ENCODE assay signal across 16 cellular contexts in genomic region chr7:101122933-101123702, GRCh38. TPM values are rescaled to one million over a fixed set of nuclear protein-coding genes. Genes with fewer than 3 reads are reported as not detected.
DNase-seq lines count a peak whose midpoint lies in the region; ATAC-seq, FAIRE-seq and TF ChIP-seq lines count a peak whose summit lies in the region.
"Had no signal": no experiment of that assay in that cellular context is flagged by ENCODE, and none has a peak within 500 bp of the region (broad histone marks: within the 10 kb centered on the region; RNA-seq: fewer than 3 reads in every experiment).

No MANE protein-coding gene starts in this region.

- no peaks in the 10 kb centered on the region for H3K79me1 ChIP-seq in H1 (ENCODE audit: low read depth, low read length)

- no peak overlapping the region for H3K9ac ChIP-seq in H1 (replicated peaks in 1 of 4; ENCODE audit: extremely low read depth in 1 of 4, low read depth in 3 of 4, low read length in 3 of 4)

- intact Hi-C loops in activated CD8-positive, alpha-beta T cell treated with anti-CD3 and anti-CD28 coated beads for 36 hours (cut with micrococcal nuclease) = no loop called here

- POLR2A ChIA-PET in activated CD8-positive, alpha-beta T cell treated with anti-CD3 and anti-CD28 coated beads, Interleukin-2, amount 10 ng/mL, durations not matched to agents 7 days and 5 days (lab: Charles Lee) = no interaction called here
- POLR2A ChIA-PET in activated CD8-positive, alpha-beta T cell treated with anti-CD3 and anti-CD28 coated beads for 36 hours (lab: Charles Lee) = no interaction called here
- POLR2A ChIA-PET in H1 (lab: Charles Lee; ENCODE audit: partially characterized antibody) = interaction anchor here (0.6 to 2.1 kb wide), 9 partner anchors 11 to 122 kb away, joined by 3 to 8 read pairs (median 3); partner anchors contain the start of gene FIS1

- 0 out of 2 replicates have a peak overlapping the region, but pooled peaks have one; percentile 3 for H2BK15ac ChIP-seq in H1 (ENCODE audit: low read length)

- H3K27ac ChIP-seq in H1 (ENCODE audit: low read depth, low read length) (no peak overlapping the region), muscle layer of duodenum (ENCODE audit: low read length) (peak overlapping the region; percentile 97), upper lobe of left lung (peak overlapping the region; percentile 83 to 89 (median 86))

- H3K27me3 ChIP-seq in H1 (replicated peaks in 1 of 4; ENCODE audit: control insufficient read depth in 3 of 4, extremely low read depth in 1 of 4, insufficient read depth in 3 of 4, low read length in 3 of 4) (no peaks in the 10 kb centered on the region; a peak in 1 of 7 replicates), muscle layer of duodenum (ENCODE audit: low read depth, low read length) (no peaks in the 10 kb centered on the region), upper lobe of left lung (no peaks in the 10 kb centered on the region)
- H3K27me3 ChIP-seq: pancreas had no signal

- no peak for DNase-seq in activated CD8-positive, alpha-beta T cell treated with anti-CD3 and anti-CD28 coated beads, Interleukin-2, amount 10 ng/mL, durations not matched to agents 7 days and 5 days
- no peak for DNase-seq in activated CD8-positive, alpha-beta T cell treated with anti-CD3 and anti-CD28 coated beads for 36 hours
- DNase-seq in H1 (ENCODE audit: low read depth in 1 of 2, low spot score in 2 of 2) (no peak), upper lobe of left lung (no peak), DMS153 (lab: John Stamatoyannopoulos, UW) (no peak)
- no peak for DNase-seq in stimulated activated naive B cell treated with anti-CD40 and anti-IgM and Interleukin-4, amounts not matched to agents 10 μg/mL and 1 μg/mL and 100 μg/mL, for 72 hours
- DNase-seq in NK-92 treated with Interleukin-12 subunit alpha and Interleukin-12 subunit beta, amount 100 ng/mL, for 24 hours (lab: John Stamatoyannopoulos, UW) = no peak
- DNase-seq: amniotic stem cell, DMS79, NCI-H187 treated with DMSO at 0.1 percent for 48 hours, pancreas, T-helper 2 cell had no signal

- H3K4ac ChIP-seq in H1 (replicated peaks; ENCODE audit: insufficient read length, low read depth, low read length) = no peak overlapping the region

- no peak for ATAC-seq in activated CD8-positive, alpha-beta T cell treated with anti-CD3 and anti-CD28 coated beads, Interleukin-2, amount 10 ng/mL, durations not matched to agents 7 days and 5 days
- ATAC-seq in activated CD8-positive, alpha-beta T cell treated with anti-CD3 and anti-CD28 coated beads for 36 hours = no peak
- no peak for ATAC-seq in upper lobe of left lung (ENCODE audit: low FRiP score in 2 of 2)
- no peak for ATAC-seq in stimulated activated naive B cell treated with anti-CD40 and anti-IgM and Interleukin-4, amounts not matched to agents 10 μg/mL and 1 μg/mL and 100 μg/mL, for 72 hours (replicated peaks)

- peak overlapping the region; percentile 96; the same call in 1 of the 2 replicates for H2BK12ac ChIP-seq in H1 (ENCODE audit: low read depth, low read length)

- no peak overlapping the region for H4K5ac ChIP-seq in H1 (ENCODE audit: insufficient read length, low read depth, low read length)

- peaks cover 58% of the 10 kb centered on the region for H3K4me1 Mint-ChIP-seq in activated CD8-positive, alpha-beta T cell treated with anti-CD3 and anti-CD28 coated beads, Interleukin-2, amount 10 ng/mL, durations not matched to agents 7 days and 5 days (ENCODE audit: low read depth)
- H3K4me1 Mint-ChIP-seq in activated CD8-positive, alpha-beta T cell treated with anti-CD3 and anti-CD28 coated beads for 36 hours (ENCODE audit: low read depth) = peaks cover 42% of the 10 kb centered on the region
- peaks cover 28 to 53% of the 10 kb centered on the region in 2 donors for H3K4me1 Mint-ChIP-seq in stimulated activated naive B cell treated with anti-CD40 and anti-IgM and Interleukin-4, amounts not matched to agents 10 μg/mL and 1 μg/mL and 100 μg/mL, for 72 hours

- H3K4me3 Mint-ChIP-seq in activated CD8-positive, alpha-beta T cell treated with anti-CD3 and anti-CD28 coated beads, Interleukin-2, amount 10 ng/mL, durations not matched to agents 7 days and 5 days = peak overlapping the region; percentile 44
- no peak overlapping the region for H3K4me3 Mint-ChIP-seq in activated CD8-positive, alpha-beta T cell treated with anti-CD3 and anti-CD28 coated beads for 36 hours
- no peak overlapping the region for H3K4me3 Mint-ChIP-seq in stimulated activated naive B cell treated with anti-CD40 and anti-IgM and Interleukin-4, amounts not matched to agents 10 μg/mL and 1 μg/mL and 100 μg/mL, for 72 hours

- H3K4me3 ChIP-seq in H1 (ENCODE audit: extremely low read depth in 1 of 4, insufficient read depth in 2 of 4, low read depth in 3 of 4, low read length in 4 of 4) = no peak overlapping the region
- H3K4me3 ChIP-seq in muscle layer of duodenum (ENCODE audit: low read depth in 1 of 2, low read length in 2 of 2) = peak overlapping the region in 1 of 2 donors; percentile 47
- H3K4me3 ChIP-seq in upper lobe of left lung = no peak overlapping the region

- no peak overlapping the region for H3K4me2 ChIP-seq in H1 (ENCODE audit: insufficient read depth in 1 of 2, low read depth in 2 of 2, low read length in 2 of 2)

- no peak for TF ChIP-seq CTCF in activated CD8-positive, alpha-beta T cell treated with anti-CD3 and anti-CD28 coated beads for 36 hours (IDR thresholded peaks at IDR 0.05)
- TF ChIP-seq CTCF in H1 (IDR thresholded peaks at IDR 0.05; ENCODE audit: control extremely low read depth in 1 of 3, insufficient read depth in 1 of 3, low read depth in 1 of 3, low read length in 3 of 3) = no peak
- TF ChIP-seq CTCF in upper lobe of left lung (IDR thresholded peaks at IDR 0.05) = no peak

- H2BK5ac ChIP-seq in H1 (ENCODE audit: low read depth, low read length) = peak overlapping the region; percentile 88; the same call in 1 of the 2 replicates

- no peak overlapping the region for H4K91ac ChIP-seq in H1 (replicated peaks; ENCODE audit: insufficient read length, low read length)

- H2AK5ac ChIP-seq in H1 (ENCODE audit: low read depth, low read length) = no peak overlapping the region

- no peaks in the 10 kb centered on the region for H3K9me3 Mint-ChIP-seq in activated CD8-positive, alpha-beta T cell treated with anti-CD3 and anti-CD28 coated beads, Interleukin-2, amount 10 ng/mL, durations not matched to agents 7 days and 5 days (ENCODE audit: insufficient read depth)
- no peaks in the 10 kb centered on the region for H3K9me3 Mint-ChIP-seq in activated CD8-positive, alpha-beta T cell treated with anti-CD3 and anti-CD28 coated beads for 36 hours
- H3K9me3 Mint-ChIP-seq in stimulated activated naive B cell treated with anti-CD40 and anti-IgM and Interleukin-4, amounts not matched to agents 10 μg/mL and 1 μg/mL and 100 μg/mL, for 72 hours = peaks cover 0 to 1% of the 10 kb centered on the region in 2 donors

- no peaks in the 10 kb centered on the region for H3K79me2 ChIP-seq in H1 (ENCODE audit: control insufficient read depth in 1 of 2, insufficient read depth in 2 of 2, low read length in 2 of 2)

- no peak overlapping the region for H3K27ac Mint-ChIP-seq in activated CD8-positive, alpha-beta T cell treated with anti-CD3 and anti-CD28 coated beads, Interleukin-2, amount 10 ng/mL, durations not matched to agents 7 days and 5 days
- no peak overlapping the region for H3K27ac Mint-ChIP-seq in activated CD8-positive, alpha-beta T cell treated with anti-CD3 and anti-CD28 coated beads for 36 hours
- H3K27ac Mint-ChIP-seq in stimulated activated naive B cell treated with anti-CD40 and anti-IgM and Interleukin-4, amounts not matched to agents 10 μg/mL and 1 μg/mL and 100 μg/mL, for 72 hours = no peak overlapping the region

- peak overlapping the region; percentile 93; the same call in 1 of the 2 replicates for H3K18ac ChIP-seq in H1 (ENCODE audit: extremely low read depth, low read length)

- no peak overlapping the region for H3K14ac ChIP-seq in H1 (ENCODE audit: insufficient read length)

- TF ChIP-seq EP300 in H1 (IDR thresholded peaks at IDR 0.05; ENCODE audit: borderline replicate concordance in 1 of 2, low read depth in 2 of 2, low read length in 2 of 2) = no peak
- TF ChIP-seq EP300 in upper lobe of left lung (IDR thresholded peaks at IDR 0.05) = no peak

- peaks cover 0 to 4% of the 10 kb centered on the region in 2 experiments; a peak in 1 of 4 replicates for H3K9me3 ChIP-seq in H1 (ENCODE audit: insufficient read depth in 2 of 2, low read depth in 1 of 2, low read length in 1 of 2)
- no peaks in the 10 kb centered on the region for H3K9me3 ChIP-seq in muscle layer of duodenum (ENCODE audit: control insufficient read depth in 1 of 2, low read length in 2 of 2)
- H3K9me3 ChIP-seq in upper lobe of left lung = no peaks in the 10 kb centered on the region
- H3K9me3 ChIP-seq: pancreas had no signal

- TF ChIP-seq POLR2A in H1 (IDR thresholded peaks at IDR 0.05; ENCODE audit: control extremely low read depth in 1 of 2, low read depth in 2 of 2, low read length in 2 of 2) (no peak), upper lobe of left lung (IDR thresholded peaks at IDR 0.05) (no peak)

- CTCF ChIA-PET in activated CD8-positive, alpha-beta T cell treated with anti-CD3 and anti-CD28 coated beads, Interleukin-2, amount 10 ng/mL, durations not matched to agents 7 days and 5 days (lab: Charles Lee) = interaction anchor here (1.0 to 7.2 kb wide), 7 partner anchors 11 to 271 kb away, joined by 3 to 51 read pairs (median 5); partner anchors contain the start of gene SLC12A9
- CTCF ChIA-PET in activated CD8-positive, alpha-beta T cell treated with anti-CD3 and anti-CD28 coated beads for 36 hours (lab: Charles Lee) = interaction anchor here (0.6 to 1.7 kb wide), 6 partner anchors 11 to 236 kb away, joined by 3 to 6 read pairs (median 5); no protein-coding TSS in a partner anchor
- CTCF ChIA-PET in H1 (lab: Charles Lee; ENCODE audit: partially characterized antibody) = interaction anchor here (0.7 to 8.3 kb wide), 11 partner anchors 12 to 271 kb away, joined by 3 to 80 read pairs (median 4); partner anchors contain the start of gene SLC12A9

- no peak overlapping the region for H3K23ac ChIP-seq in H1 (ENCODE audit: insufficient read length)

- peaks cover 8 to 22% (median 14%) of the 10 kb centered on the region in 4 experiments for H3K4me1 ChIP-seq in H1 (replicated peaks in 1 of 4; ENCODE audit: control insufficient read depth in 3 of 4, insufficient read depth in 4 of 4, low read length in 3 of 4)
- H3K4me1 ChIP-seq in muscle layer of duodenum (ENCODE audit: control insufficient read depth in 1 of 2, insufficient read depth in 2 of 2, low read length in 2 of 2) = peaks cover 3 to 32% of the 10 kb centered on the region in 2 donors
- H3K4me1 ChIP-seq in upper lobe of left lung = peaks cover 43 to 73% (median 55%) of the 10 kb centered on the region in 4 donors
- H3K4me1 ChIP-seq: pancreas had no signal

- H3K23me2 ChIP-seq in H1 (ENCODE audit: low read depth, low read length) = no peaks in the 10 kb centered on the region; the same call in 1 of the 2 replicates

- H3K36me3 Mint-ChIP-seq in activated CD8-positive, alpha-beta T cell treated with anti-CD3 and anti-CD28 coated beads, Interleukin-2, amount 10 ng/mL, durations not matched to agents 7 days and 5 days (ENCODE audit: low read depth) = peaks cover 4% of the 10 kb centered on the region
- no peaks in the 10 kb centered on the region for H3K36me3 Mint-ChIP-seq in activated CD8-positive, alpha-beta T cell treated with anti-CD3 and anti-CD28 coated beads for 36 hours (ENCODE audit: low read depth)
- no peaks in the 10 kb centered on the region for H3K36me3 Mint-ChIP-seq in stimulated activated naive B cell treated with anti-CD40 and anti-IgM and Interleukin-4, amounts not matched to agents 10 μg/mL and 1 μg/mL and 100 μg/mL, for 72 hours

- H3K27me3 Mint-ChIP-seq in activated CD8-positive, alpha-beta T cell treated with anti-CD3 and anti-CD28 coated beads, Interleukin-2, amount 10 ng/mL, durations not matched to agents 7 days and 5 days (ENCODE audit: low read depth) = peaks cover 23% of the 10 kb centered on the region
- peaks cover 61% of the 10 kb centered on the region for H3K27me3 Mint-ChIP-seq in activated CD8-positive, alpha-beta T cell treated with anti-CD3 and anti-CD28 coated beads for 36 hours
- peaks cover 36 to 53% of the 10 kb centered on the region in 2 donors for H3K27me3 Mint-ChIP-seq in stimulated activated naive B cell treated with anti-CD40 and anti-IgM and Interleukin-4, amounts not matched to agents 10 μg/mL and 1 μg/mL and 100 μg/mL, for 72 hours

- 89% methylated on average over 11 of the region's 11 CpGs; no CpG with 5 or more reads in 1 of the 2 experiments for WGBS in H1 (ENCODE audit: extremely low coverage in 1 of 2, insufficient coverage in 1 of 2, insufficient read length in 1 of 2, insufficient replicate concordance in 2 of 2, low coverage in 1 of 2, low lambda C conversion rate in 2 of 2, missing lambda C conversion rate in 1 of 2), 2 experiments
- WGBS in upper lobe of left lung, 2 donors = 87 to 90% methylated on average over 11 of the region's 11 CpGs

- H3K36me3 ChIP-seq in H1 (ENCODE audit: control insufficient read depth in 2 of 4, insufficient read depth in 4 of 4, low read length in 3 of 4) (no peaks in the 10 kb centered on the region), muscle layer of duodenum (ENCODE audit: control insufficient read depth in 1 of 2, insufficient read depth in 2 of 2, low read length in 2 of 2) (no peaks in the 10 kb centered on the region), upper lobe of left lung (no peaks in the 10 kb centered on the region)
- H3K36me3 ChIP-seq: pancreas had no signal

- H4K8ac ChIP-seq in H1 (ENCODE audit: extremely low read depth, insufficient read depth, low read length) = no peak overlapping the region; the same call in 1 of the 2 replicates

- no peak for FAIRE-seq in H1 (lab: Jason Lieb, UNC)
- FAIRE-seq: A204.1, endometrium, HTR-8/SVneo, pancreas had no signal

- no peaks in the 10 kb centered on the region for H4K20me1 ChIP-seq in H1 (replicated peaks in 1 of 2; ENCODE audit: control insufficient read depth in 1 of 2, insufficient read depth in 2 of 2, low read length in 2 of 2)

- 0 out of 2 replicates have a peak overlapping the region, but pooled peaks have one; percentile 9 for H2BK20ac ChIP-seq in H1 (ENCODE audit: low read length)

- no peak for TF ChIP-seq RAD21 in H1 (IDR thresholded peaks at IDR 0.05 in 1 of 2, conservative IDR thresholded peaks at IDR 0.05 in 1 of 2; ENCODE audit: low read depth in 2 of 2, low read length in 2 of 2)

- no peak overlapping the region for H2BK120ac ChIP-seq in H1 (replicated peaks; ENCODE audit: low read depth, low read length)

- H3K56ac ChIP-seq in H1 (replicated peaks; ENCODE audit: insufficient read length, low read depth, low read length) = no peak overlapping the region

- H2AFZ ChIP-seq in H1 (ENCODE audit: low read length) = no peak overlapping the region

RNA-seq across cellular contexts. Expression of gene SERPINE1, which starts 3.8 kb away (rescaled TPM):
- total RNA-seq in activated CD8-positive, alpha-beta T cell treated with anti-CD3 and anti-CD28 coated beads, Interleukin-2, amount 10 ng/mL, durations not matched to agents 7 days and 5 days = under 1 TPM; 0.47 to 0.58 TPM
- total RNA-seq in activated CD8-positive, alpha-beta T cell treated with anti-CD3 and anti-CD28 coated beads for 36 hours = 1 to 10 TPM; 1.2 to 1.3 TPM
- 5.6 and 6.8 TPM in 2 replicates for total RNA-seq in H1 (2021; fragmentation: NEBNext Ultra II Directional; extraction: Animal tissue kit (Norgen Biotek cat#: 25700))
- polyA plus RNA-seq in H1 (2011; rRNA removed) = 3.7 and 3.8 TPM in 2 replicates
- 3.4 TPM for polyA plus RNA-seq in H1 (2011; cell fraction: cytosol; rRNA removed)
- 2.8 TPM for polyA plus RNA-seq in H1 (2011; cell fraction: nucleus; rRNA removed)
- 2.5 to 2.9 TPM (median 2.7 TPM) in 4 replicates for polyA plus RNA-seq in H1 (2012, experiment 1 of 2)
- polyA plus RNA-seq in H1 (2012, experiment 2 of 2) = 1.9 TPM
- polyA plus RNA-seq in H1 (2013, experiment 1 of 2) = 20.1 TPM
- polyA plus RNA-seq in H1 (2013, experiment 2 of 2) = 28.6 TPM
- 4.2 and 4.4 TPM in 2 replicates for polyA minus RNA-seq in H1 (2011; rRNA and poly(A)+ RNA removed)
- polyA minus RNA-seq in H1 (2011; cell fraction: cytosol; rRNA and poly(A)+ RNA removed) = 1.9 TPM
- polyA minus RNA-seq in H1 (2011; cell fraction: nucleus; rRNA and poly(A)+ RNA removed) = 1.00 TPM
- 100 to 1,000 TPM in 1 of 6 donors, 10 to 100 TPM in 4, 1 to 10 TPM in 1; 8.4 to 125 (median 24.0) TPM for total RNA-seq in upper lobe of left lung

RNA-seq across cellular contexts. Expression of gene AP1S1, which starts 31.2 kb away (rescaled TPM):
- total RNA-seq in activated CD8-positive, alpha-beta T cell treated with anti-CD3 and anti-CD28 coated beads, Interleukin-2, amount 10 ng/mL, durations not matched to agents 7 days and 5 days = 10 to 100 TPM; 46.2 to 48.9 TPM
- total RNA-seq in activated CD8-positive, alpha-beta T cell treated with anti-CD3 and anti-CD28 coated beads for 36 hours = 10 to 100 TPM; 35.6 to 39.5 TPM
- 56.0 and 56.1 TPM in 2 replicates for total RNA-seq in H1 (2021; fragmentation: NEBNext Ultra II Directional; extraction: Animal tissue kit (Norgen Biotek cat#: 25700))
- 59.3 and 72.3 TPM in 2 replicates for polyA plus RNA-seq in H1 (2011; rRNA removed)
- 115 TPM for polyA plus RNA-seq in H1 (2011; cell fraction: cytosol; rRNA removed)
- polyA plus RNA-seq in H1 (2011; cell fraction: nucleus; rRNA removed) = 109 TPM
- 81.1 to 105 TPM (median 95.8 TPM) in 4 replicates for polyA plus RNA-seq in H1 (2012, experiment 1 of 2)
- 90.0 TPM for polyA plus RNA-seq in H1 (2012, experiment 2 of 2)
- 35.2 TPM for polyA plus RNA-seq in H1 (2013, experiment 1 of 2)
- 33.6 TPM for polyA plus RNA-seq in H1 (2013, experiment 2 of 2)
- 47.0 and 58.4 TPM in 2 replicates for polyA minus RNA-seq in H1 (2011; rRNA and poly(A)+ RNA removed)
- 17.9 TPM for polyA minus RNA-seq in H1 (2011; cell fraction: cytosol; rRNA and poly(A)+ RNA removed)
- 16.7 TPM for polyA minus RNA-seq in H1 (2011; cell fraction: nucleus; rRNA and poly(A)+ RNA removed)
- total RNA-seq in upper lobe of left lung = 10 to 100 TPM; 17.1 to 41.9 (median 33.8) TPM

RNA-seq across cellular contexts. Expression of gene TRIM56, which starts 37.8 kb away (rescaled TPM):
- total RNA-seq in activated CD8-positive, alpha-beta T cell treated with anti-CD3 and anti-CD28 coated beads, Interleukin-2, amount 10 ng/mL, durations not matched to agents 7 days and 5 days = 10 to 100 TPM; 66.8 to 67.9 TPM
- 10 to 100 TPM; 40.1 to 42.3 TPM for total RNA-seq in activated CD8-positive, alpha-beta T cell treated with anti-CD3 and anti-CD28 coated beads for 36 hours
- 17.5 and 18.8 TPM in 2 replicates for total RNA-seq in H1 (2021; fragmentation: NEBNext Ultra II Directional; extraction: Animal tissue kit (Norgen Biotek cat#: 25700))
- 2.0 and 3.4 TPM in 2 replicates for polyA plus RNA-seq in H1 (2011; rRNA removed)
- polyA plus RNA-seq in H1 (2011; cell fraction: cytosol; rRNA removed) = 3.5 TPM
- polyA plus RNA-seq in H1 (2011; cell fraction: nucleus; rRNA removed) = 11.9 TPM
- 11.8 to 21.3 TPM (median 14.5 TPM) in 4 replicates for polyA plus RNA-seq in H1 (2012, experiment 1 of 2)
- 3.0 TPM for polyA plus RNA-seq in H1 (2012, experiment 2 of 2)
- polyA plus RNA-seq in H1 (2013, experiment 1 of 2) = 9.3 TPM
- 8.3 TPM for polyA plus RNA-seq in H1 (2013, experiment 2 of 2)
- 6.9 and 9.2 TPM in 2 replicates for polyA minus RNA-seq in H1 (2011; rRNA and poly(A)+ RNA removed)
- 5.9 TPM for polyA minus RNA-seq in H1 (2011; cell fraction: cytosol; rRNA and poly(A)+ RNA removed)
- 9.1 TPM for polyA minus RNA-seq in H1 (2011; cell fraction: nucleus; rRNA and poly(A)+ RNA removed)
- total RNA-seq in upper lobe of left lung = 10 to 100 TPM; 25.4 to 66.1 (median 51.3) TPM

RNA-seq across cellular contexts. Expression of gene VGF, which starts 42.3 kb away (rescaled TPM):
- under 1 TPM; 0.29 to 0.53 TPM for total RNA-seq in activated CD8-positive, alpha-beta T cell treated with anti-CD3 and anti-CD28 coated beads, Interleukin-2, amount 10 ng/mL, durations not matched to agents 7 days and 5 days
- not detected for total RNA-seq in activated CD8-positive, alpha-beta T cell treated with anti-CD3 and anti-CD28 coated beads for 36 hours
- 7.0 and 7.4 TPM in 2 replicates for total RNA-seq in H1 (2021; fragmentation: NEBNext Ultra II Directional; extraction: Animal tissue kit (Norgen Biotek cat#: 25700))
- polyA plus RNA-seq in H1 (2011; rRNA removed) = 1.6 and 3.0 TPM in 2 replicates
- polyA plus RNA-seq in H1 (2011; cell fraction: cytosol; rRNA removed) = 2.2 TPM
- polyA plus RNA-seq in H1 (2011; cell fraction: nucleus; rRNA removed) = 4.2 TPM
- 8.2 to 13.3 TPM (median 11.5 TPM) in 4 replicates for polyA plus RNA-seq in H1 (2012, experiment 1 of 2)
- polyA plus RNA-seq in H1 (2012, experiment 2 of 2) = 6.6 TPM
- polyA plus RNA-seq in H1 (2013, experiment 1 of 2) = 29.9 TPM
- 28.2 TPM for polyA plus RNA-seq in H1 (2013, experiment 2 of 2)
- 0.19 and 0.20 TPM in 2 replicates for polyA minus RNA-seq in H1 (2011; rRNA and poly(A)+ RNA removed)
- polyA minus RNA-seq in H1 (2011; cell fraction: cytosol; rRNA and poly(A)+ RNA removed) = 3.1 TPM
- 1.2 TPM for polyA minus RNA-seq in H1 (2011; cell fraction: nucleus; rRNA and poly(A)+ RNA removed)
- under 1 TPM in 2 of 6 donors, not detected in 4; 0.24 to 0.33 TPM for total RNA-seq in upper lobe of left lung

RNA-seq across cellular contexts. Expression of gene NAT16, which starts 57.0 kb away (rescaled TPM):
- total RNA-seq in activated CD8-positive, alpha-beta T cell treated with anti-CD3 and anti-CD28 coated beads, Interleukin-2, amount 10 ng/mL, durations not matched to agents 7 days and 5 days = not detected
- total RNA-seq in activated CD8-positive, alpha-beta T cell treated with anti-CD3 and anti-CD28 coated beads for 36 hours = not detected
- 0.84 and 1.0 TPM in 2 replicates for total RNA-seq in H1 (2021; fragmentation: NEBNext Ultra II Directional; extraction: Animal tissue kit (Norgen Biotek cat#: 25700))
- polyA plus RNA-seq in H1 (2011; rRNA removed) = 0.26 and 0.47 TPM in 2 replicates
- polyA plus RNA-seq in H1 (2011; cell fraction: cytosol; rRNA removed) = 1.1 TPM
- polyA plus RNA-seq in H1 (2011; cell fraction: nucleus; rRNA removed) = 1.7 TPM
- polyA plus RNA-seq in H1 (2012, experiment 1 of 2) = 0.62 to 1.2 TPM (median 0.80 TPM) in 4 replicates
- polyA plus RNA-seq in H1 (2012, experiment 2 of 2) = 0.59 TPM
- 0.55 TPM for polyA plus RNA-seq in H1 (2013, experiment 1 of 2)
- 0.37 TPM for polyA plus RNA-seq in H1 (2013, experiment 2 of 2)
- polyA minus RNA-seq in H1 (2011; rRNA and poly(A)+ RNA removed) = 0.16 TPM in 1 of 2 replicates, not detected in the other
- not detected for polyA minus RNA-seq in H1 (2011; cell fraction: cytosol; rRNA and poly(A)+ RNA removed)
- 1.00 TPM for polyA minus RNA-seq in H1 (2011; cell fraction: nucleus; rRNA and poly(A)+ RNA removed)
- total RNA-seq in upper lobe of left lung = not detected
